Comparison of ENCODE assay signal across 25 cellular contexts in the genomic region with DNA sequence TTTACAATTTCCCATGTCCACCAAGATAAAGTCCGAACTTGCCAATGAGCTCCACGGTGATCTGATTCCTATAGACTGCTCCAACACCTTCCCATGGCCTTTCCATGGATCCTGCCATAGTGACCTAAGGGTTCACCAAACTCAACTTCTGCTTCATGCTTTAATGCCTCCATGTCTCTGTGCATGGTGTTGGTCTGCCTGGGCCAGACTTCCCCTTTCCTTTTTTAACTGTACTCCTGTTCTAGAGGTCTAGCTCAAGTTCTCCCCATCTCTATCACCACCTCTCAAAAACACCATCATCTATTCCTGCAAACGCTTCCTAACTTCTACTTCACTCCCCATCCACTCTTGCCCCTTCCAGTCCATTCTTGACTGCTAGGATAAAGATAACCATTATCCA.
"Had no signal": no experiment of that assay in that cellular context is flagged by ENCODE, and none has a peak within 500 bp of the region (broad histone marks: within the 10 kb centered on the region; RNA-seq: fewer than 3 reads in every experiment).

No MANE protein-coding gene starts in this region.

- H3K27ac ChIP-seq: brain microvascular endothelial cell, Peyer's patch, RWPE1, WERI-Rb-1 had no signal

- H3K27me3 ChIP-seq: brain microvascular endothelial cell, Peyer's patch had no signal

- H3K4me3 ChIP-seq: Peyer's patch had no signal

- H3K9me3 Mint-ChIP-seq: activated CD4-positive, alpha-beta memory T cell treated with anti-CD3 and anti-CD28 coated beads, Interleukin-2, amount 10 ng/mL, durations not matched to agents 7 days and 5 days; activated naive CD8-positive, alpha-beta T cell treated with anti-CD3 and anti-CD28 coated beads for 36 hours; activated T-cell treated with anti-CD3 and anti-CD28 coated beads, Interleukin-2, amount 50 U/mL, for 72 hours; activated T-helper 2 cell treated with anti-CD3 and anti-CD28 coated beads, Interferon-gamma antibody, Interleukin-2, Interleukin-4, amounts not matched to agents 10 μg/mL and 5 μg/mL and 100 μg/mL, durations not matched to agents 14 hours and 24 hours and 36 hours had no signal

- H3K4me1 ChIP-seq: Peyer's patch had no signal

- H3K9me3 ChIP-seq: Peyer's patch had no signal

- H3K27ac Mint-ChIP-seq: activated CD4-positive, alpha-beta memory T cell treated with anti-CD3 and anti-CD28 coated beads, Interleukin-2, amount 10 ng/mL, durations not matched to agents 7 days and 5 days; activated CD4-positive, alpha-beta T cell treated with anti-CD3 and anti-CD28 coated beads for 36 hours; activated naive CD4-positive, alpha-beta T cell treated with anti-CD3 and anti-CD28 coated beads, Interleukin-2, amount 10 ng/mL, durations not matched to agents 7 days and 5 days; activated naive CD8-positive, alpha-beta T cell treated with anti-CD3 and anti-CD28 coated beads for 36 hours; activated T-cell treated with anti-CD3 and anti-CD28 coated beads, Interleukin-2, amount 50 U/mL, for 72 hours; activated T-helper 2 cell treated with anti-CD3 and anti-CD28 coated beads, Interferon-gamma antibody, Interleukin-2, Interleukin-4, amounts not matched to agents 10 μg/mL and 5 μg/mL and 100 μg/mL, durations not matched to agents 14 hours and 24 hours and 36 hours had no signal

- H3K36me3 Mint-ChIP-seq: activated naive CD4-positive, alpha-beta T cell treated with anti-CD3 and anti-CD28 coated beads, Interleukin-2, amount 10 ng/mL, durations not matched to agents 7 days and 5 days had no signal

- H3K27me3 Mint-ChIP-seq: activated CD4-positive, alpha-beta T cell treated with anti-CD3 and anti-CD28 coated beads for 36 hours; activated naive CD8-positive, alpha-beta T cell treated with anti-CD3 and anti-CD28 coated beads for 36 hours had no signal

- H3K36me3 ChIP-seq: brain microvascular endothelial cell, Peyer's patch, WERI-Rb-1 had no signal

- ATAC-seq: activated CD4-positive, alpha-beta T cell treated with anti-CD3 and anti-CD28 coated beads for 36 hours; activated T-cell treated with anti-CD3 and anti-CD28 coated beads, Interleukin-2, amount 50 U/mL, for 72 hours had no signal

- H3K4me3 Mint-ChIP-seq: activated CD4-positive, alpha-beta memory T cell treated with anti-CD3 and anti-CD28 coated beads, Interleukin-2, amount 10 ng/mL, durations not matched to agents 7 days and 5 days; activated CD4-positive, alpha-beta T cell treated with anti-CD3 and anti-CD28 coated beads for 36 hours; activated naive CD4-positive, alpha-beta T cell treated with anti-CD3 and anti-CD28 coated beads, Interleukin-2, amount 10 ng/mL, durations not matched to agents 7 days and 5 days; activated naive CD8-positive, alpha-beta T cell treated with anti-CD3 and anti-CD28 coated beads for 36 hours; activated T-cell treated with anti-CD3 and anti-CD28 coated beads, Interleukin-2, amount 50 U/mL, for 72 hours had no signal

- FAIRE-seq: colon had no signal

- H3K4me1 Mint-ChIP-seq: activated CD4-positive, alpha-beta memory T cell treated with anti-CD3 and anti-CD28 coated beads, Interleukin-2, amount 10 ng/mL, durations not matched to agents 7 days and 5 days had no signal

- DNase-seq: activated CD4-positive, alpha-beta memory T cell treated with anti-CD3 and anti-CD28 coated beads, Interleukin-2, amount 10 ng/mL, durations not matched to agents 7 days and 5 days; activated CD4-positive, alpha-beta T cell treated with anti-CD3 and anti-CD28 coated beads for 36 hours; activated CD4-positive, alpha-beta T cell treated with anti-CD3 and anti-CD28 coated beads, Interleukin-2, amount 50 U/mL, for 1 hour; activated gamma-delta T cell treated with Interleukin-2 at 50 U/mL for 16 hours; activated naive CD4-positive, alpha-beta T cell treated with anti-CD3 and anti-CD28 coated beads, Interleukin-2, amount 10 ng/mL, durations not matched to agents 7 days and 5 days; activated naive CD8-positive, alpha-beta T cell treated with anti-CD3 and anti-CD28 coated beads for 36 hours; activated T-cell treated with anti-CD3 and anti-CD28 coated beads for 4 hours; activated T-cell treated with anti-CD3 and anti-CD28 coated beads, Interleukin-2, amount 50 U/mL, for 72 hours; brain microvascular endothelial cell; cerebellar nuclear complex; KG1; NCI-H1105 treated with DMSO at 0.1 percent for 48 hours; NCI-H1436 treated with DMSO at 0.1 percent for 48 hours; NCI-H187; NCI-H2081; NCI-H446 treated with DMSO at 0.1 percent for 48 hours; NCI-H524 treated with DMSO at 0.1 percent for 48 hours; NCI-H82; Peyer's patch; Right ventricle myocardium superior; T-helper 1 cell; WERI-Rb-1 had no signal
